In the genomic region with DNA sequence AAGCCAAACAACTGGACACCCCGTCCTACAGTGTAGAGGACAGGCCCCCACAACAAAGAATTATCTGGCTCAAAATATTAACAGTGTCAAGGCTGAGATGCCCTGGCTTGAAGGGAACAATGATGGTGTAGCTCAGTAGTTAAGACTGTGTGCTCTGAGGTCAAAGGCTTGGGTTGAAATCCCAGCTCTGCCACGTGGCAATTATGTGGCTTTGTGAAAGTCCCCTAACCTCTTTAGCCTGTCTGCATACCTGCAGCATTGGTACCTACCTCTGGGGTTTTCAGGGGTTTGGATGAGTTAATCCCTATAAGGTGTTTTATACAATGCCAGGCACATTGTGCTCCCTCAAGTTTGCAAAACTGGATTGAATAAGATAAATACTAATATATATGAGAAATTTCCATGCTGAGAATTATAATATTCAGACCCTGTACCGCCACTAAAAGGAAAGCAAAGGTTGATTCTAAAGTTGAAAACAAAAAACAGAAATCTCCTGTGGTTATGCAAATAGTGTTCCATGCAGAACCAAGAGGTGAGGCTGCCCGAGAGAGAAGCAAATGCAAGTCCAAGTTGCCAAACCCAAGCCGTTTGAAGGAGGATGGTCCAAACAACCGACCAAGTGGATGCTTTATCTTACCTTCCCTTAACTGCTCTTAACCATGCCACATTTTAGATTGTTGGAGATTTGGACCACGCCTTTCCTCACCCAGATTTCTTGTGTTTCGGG, we compare ENCODE assay signal across 25 cellular contexts.
"Had no signal": no experiment of that assay in that cellular context is flagged by ENCODE, and none has a peak within 500 bp of the region (broad histone marks: within the 10 kb centered on the region; RNA-seq: fewer than 3 reads in every experiment).

No MANE protein-coding gene starts in this region.

- DNase-seq: activated B cell treated with CpG ODN at 0.5 μM for 24 hours; activated CD4-positive, alpha-beta T cell treated with anti-CD3 and anti-CD28 coated beads for 1 hour; activated CD4-positive, alpha-beta T cell treated with anti-CD3 and anti-CD28 coated beads, Interleukin-2, amount 10 ng/mL, durations not matched to agents 24 days and 14 days; activated CD4-positive, alpha-beta T cell treated with anti-CD3 and anti-CD28 coated beads, Interleukin-2, amount 50 U/mL, for 48 hours; activated CD8-positive, alpha-beta memory T cell treated with anti-CD3 and anti-CD28 coated beads, Interleukin-2, amount 10 ng/mL, durations not matched to agents 7 days and 5 days; activated effector memory CD4-positive, alpha-beta T cell treated with Interleukin-2 at 50 U/mL for 16 hours; activated naive CD4-positive, alpha-beta T cell treated with Interleukin-2 at 50 U/mL for 16 hours; activated naive CD8-positive, alpha-beta T cell treated with anti-CD3 and anti-CD28 coated beads, Interleukin-2, amount 50 U/mL, for 24 hours; activated T-cell treated with anti-CD3 and anti-CD28 coated beads, Interleukin-2, amount 50 U/mL, for 24 hours; amniotic stem cell; MV-4-11; NCI-H1105; NCI-H1436; NCI-H187; NCI-H2081; NCI-H510A treated with DMSO at 0.1 percent for 48 hours; NCI-H69; PC-9; SHP77 treated with DMSO at 0.1 percent for 48 hours; T-cell; T-helper 2 cell; T1000 had no signal

- H3K4me2 ChIP-seq: PC-9 had no signal

- H3K36me3 ChIP-seq: ascending aorta, cardiac muscle cell had no signal

- H2AFZ ChIP-seq: PC-9 had no signal

- H3K27ac ChIP-seq: ascending aorta, cardiac muscle cell, PC-9 had no signal

- H3K4me3 ChIP-seq: ascending aorta, cardiac muscle cell, PC-9 had no signal

- ATAC-seq: activated CD8-positive, alpha-beta memory T cell treated with anti-CD3 and anti-CD28 coated beads, Interleukin-2, amount 10 ng/mL, durations not matched to agents 7 days and 5 days; activated naive CD4-positive, alpha-beta T cell treated with anti-CD3 and anti-CD28 coated beads, Interleukin-2, amount 50 U/mL, for 72 hours; activated naive CD8-positive, alpha-beta T cell treated with anti-CD3 and anti-CD28 coated beads, Interleukin-2, amount 50 U/mL, for 24 hours; T-cell had no signal

- H3K9me3 ChIP-seq: ascending aorta had no signal

- H3K27me3 ChIP-seq: ascending aorta, cardiac muscle cell had no signal
